1 cellular context compared by ENCODE assay signal in genomic region chr17:47291242-47291873, GRCh38.
A peak's percentile ranks its signal among the peaks of the same experiment; 100 is the strongest.
TF ChIP-seq lines count a peak whose summit lies in the region.

No MANE protein-coding gene starts in this region.

TF ChIP-seq in HepG2, 621 proteins besides CTCF, POLR2A, EP300 and RAD21 (continued from another document and continues in another):
- TF ChIP-seq AHDC1 (CRISPR knock-in tag; IDR thresholded peaks at IDR 0.05; ENCODE audit: borderline replicate concordance) = no peak
- no peak for TF ChIP-seq THAP7 (CRISPR knock-in tag; IDR thresholded peaks at IDR 0.05)
- no peak for TF ChIP-seq HNF1B (CRISPR knock-in tag; IDR thresholded peaks at IDR 0.05)
- no peak for TF ChIP-seq ZNF703 (CRISPR knock-in tag; IDR thresholded peaks at IDR 0.05; ENCODE audit: borderline replicate concordance)
- TF ChIP-seq TBL1XR1 (IDR thresholded peaks at IDR 0.05; ENCODE audit: borderline replicate concordance, low read length, partially characterized antibody) = no peak
- TF ChIP-seq MXD3 (CRISPR knock-in tag; IDR thresholded peaks at IDR 0.05) = no peak
- no peak for TF ChIP-seq MLXIP (CRISPR knock-in tag; IDR thresholded peaks at IDR 0.05; ENCODE audit: borderline replicate concordance)
- no peak for TF ChIP-seq KLF12 (CRISPR knock-in tag; IDR thresholded peaks at IDR 0.05; ENCODE audit: borderline replicate concordance)
- no peak for TF ChIP-seq THAP8 (CRISPR knock-in tag; IDR thresholded peaks at IDR 0.05; ENCODE audit: borderline replicate concordance)
- TF ChIP-seq NCOR1 (IDR thresholded peaks at IDR 0.05; ENCODE audit: borderline replicate concordance, low read length) = peak; percentile 57; the same call in 1 of the 2 replicates
- TF ChIP-seq PATZ1 (CRISPR knock-in tag; IDR thresholded peaks at IDR 0.05) = peak; percentile 50
- TF ChIP-seq XBP1 (CRISPR knock-in tag; IDR thresholded peaks at IDR 0.05) = no peak
- TF ChIP-seq ZNF543 (CRISPR knock-in tag; IDR thresholded peaks at IDR 0.05) = no peak
- TF ChIP-seq FOXK2 (IDR thresholded peaks at IDR 0.05) = no peak
- TF ChIP-seq ZBED4 (CRISPR knock-in tag; IDR thresholded peaks at IDR 0.05; ENCODE audit: borderline replicate concordance) = no peak
- no peak for TF ChIP-seq ZNF281 (CRISPR knock-in tag; IDR thresholded peaks at IDR 0.05; ENCODE audit: borderline replicate concordance)
- TF ChIP-seq CERS6 (CRISPR knock-in tag; IDR thresholded peaks at IDR 0.05) = no peak
- TF ChIP-seq THAP11 (CRISPR knock-in tag; IDR thresholded peaks at IDR 0.05) = peak; percentile 44; the same call in 1 of the 2 replicates
- TF ChIP-seq RBFOX2 (IDR thresholded peaks at IDR 0.05; ENCODE audit: low read depth, low read length) = no peak
- no peak for TF ChIP-seq YEATS2 (CRISPR knock-in tag; IDR thresholded peaks at IDR 0.05; ENCODE audit: borderline replicate concordance)
- TF ChIP-seq ETV6 (CRISPR knock-in tag; conservative IDR thresholded peaks at IDR 0.05) = no peak
- TF ChIP-seq PRMT3 (CRISPR knock-in tag; IDR thresholded peaks at IDR 0.05; ENCODE audit: borderline replicate concordance, low read depth) = no peak
